ENCODE assay signal across 1 cellular context in genomic region chr19:17725422-17726078, GRCh38.
TF ChIP-seq lines count a peak whose summit lies in the region.

No MANE protein-coding gene starts in this region.

TF ChIP-seq in HCT116, 20 proteins besides CTCF, POLR2A, EP300 and RAD21 (continued from another document):
- no peak for TF ChIP-seq ATF3 (IDR thresholded peaks at IDR 0.05)
